ENCODE assay signal across 8 cellular contexts in genomic region chr2:60818272-60818671, GRCh38.
DNase-seq lines count a peak whose midpoint lies in the region; ATAC-seq and TF ChIP-seq lines count a peak whose summit lies in the region.

No MANE protein-coding gene starts in this region.

- peak; percentile 17 for DNase-seq in UCSD-AML1 (lab: John Stamatoyannopoulos, UW; ENCODE audit: unreplicated experiment)
- peak; percentile 48 for DNase-seq in choroid plexus epithelial cell (ENCODE audit: low read depth)
- DNase-seq in stimulated activated CD4-positive, alpha-beta T cell treated with anti-CD3 and anti-CD28 coated beads, Interleukin-2, amount 100 ng/mL, for 4 hours (ENCODE audit: low read depth), result peak; percentile 66
- no peak for DNase-seq in DMS79 treated with DMSO at 0.1 percent for 48 hours (lab: John Stamatoyannopoulos, UW)
- DNase-seq in G401 (ENCODE audit: low spot score), result no peak

- in situ Hi-C loops in G401 (cut with HindIII; ENCODE audit: low sequenced_read_pairs), result no loop called here

- H3K4me3 ChIP-seq in choroid plexus epithelial cell (ENCODE audit: low read depth, low read length), result no peak overlapping the region

- ATAC-seq in HG03520 (IDR thresholded peaks at IDR 0.05; ENCODE audit: unreplicated experiment) (no peak), HG03097 (IDR thresholded peaks at IDR 0.05; ENCODE audit: low FRiP score, unreplicated experiment) (no peak)

- TF ChIP-seq CTCF in GM12872 (IDR thresholded peaks at IDR 0.05; ENCODE audit: insufficient read depth, low read depth, low read length) (peak; percentile 38; the same call in 1 of the 3 replicates), choroid plexus epithelial cell (conservative IDR thresholded peaks at IDR 0.05; ENCODE audit: low read depth, low read length) (peak; percentile 63)

Comparison
In these comparisons a context has a peak if more than half of its experiments do, and no peak if none do; other contexts are left out.
1. DNase-seq: peak in UCSD-AML1 (single experiment), choroid plexus epithelial cell (single experiment) and stimulated activated CD4-positive, alpha-beta T cell treated with anti-CD3 and anti-CD28 coated beads, Interleukin-2, amount 100 ng/mL, for 4 hours (single experiment); none in DMS79 treated with DMSO at 0.1 percent for 48 hours (single experiment) and G401 (single experiment).